ENCODE assay signal across 12 cellular contexts in genomic region chr11:31827458-31828206, GRCh38. TPM values are rescaled to one million over a fixed set of nuclear protein-coding genes. Genes with fewer than 3 reads are reported as not detected.
A peak's percentile ranks its signal among the peaks of the same experiment; 100 is the strongest.
DNase-seq lines count a peak whose midpoint lies in the region; ATAC-seq and TF ChIP-seq lines count a peak whose summit lies in the region.
"Had no signal": no experiment of that assay in that cellular context is flagged by ENCODE, and none has a peak within 500 bp of the region (broad histone marks: within the 10 kb centered on the region; RNA-seq: fewer than 3 reads in every experiment).

No MANE protein-coding gene starts in this region.

- DNase-seq in left ventricle myocardium inferior: no peak
- no peak for DNase-seq in left ventricle myocardium superior
- no peak for DNase-seq in T-helper 17 cell
- no peak for DNase-seq in glutamatergic neuron
- no peak for DNase-seq in thoracic aorta (ENCODE audit: low spot score)
- no peak for DNase-seq in activated CD4-positive, CD25-positive, alpha-beta regulatory T cell treated with anti-CD3 and anti-CD28 coated beads, Interleukin-2, amount 50 U/mL, for 72 hours
- no peak for DNase-seq in NCI-H524 treated with DMSO at 0.1 percent for 48 hours (lab: John Stamatoyannopoulos, UW)
- DNase-seq: Calu3, KBM-7, NCI-H2081 treated with DMSO at 0.1 percent for 48 hours had no signal

- H3K27ac Mint-ChIP-seq in T-helper 17 cell (no peak overlapping the region), glutamatergic neuron (ENCODE audit: unreplicated experiment) (no peak overlapping the region)

- H3K4me3 ChIP-seq in left ventricle myocardium inferior: peak overlapping the region; percentile 38
- peak overlapping the region; percentile 17 for H3K4me3 ChIP-seq in thoracic aorta

- peaks cover 4% of the 10 kb centered on the region for H3K9me3 Mint-ChIP-seq in glutamatergic neuron (ENCODE audit: unreplicated experiment)

- H3K4me1 ChIP-seq in left ventricle myocardium inferior: peaks cover 22% of the 10 kb centered on the region
- peaks cover 0 to 18% of the 10 kb centered on the region in 2 donors for H3K4me1 ChIP-seq in thoracic aorta (ENCODE audit: control insufficient read depth in 1 of 2, low read depth in 2 of 2)

- H3K27me3 Mint-ChIP-seq in T-helper 17 cell: peaks cover 68% of the 10 kb centered on the region
- H3K27me3 Mint-ChIP-seq in glutamatergic neuron (ENCODE audit: unreplicated experiment): peaks cover 27% of the 10 kb centered on the region

- no peak for TF ChIP-seq CTCF in left ventricle myocardium inferior (IDR thresholded peaks at IDR 0.05; ENCODE audit: borderline replicate concordance)
- TF ChIP-seq CTCF in glutamatergic neuron (IDR thresholded peaks at IDR 0.05; ENCODE audit: partially characterized antibody, unreplicated experiment): no peak
- TF ChIP-seq CTCF in thoracic aorta (IDR thresholded peaks at IDR 0.05): no peak

- H3K27me3 ChIP-seq in left ventricle myocardium inferior (ENCODE audit: low read depth): peaks cover 100% of the 10 kb centered on the region
- peaks cover 31% of the 10 kb centered on the region for H3K27me3 ChIP-seq in thoracic aorta (replicated peaks; ENCODE audit: insufficient read depth)

- H3K36me3 ChIP-seq in left ventricle myocardium inferior: no peaks in the 10 kb centered on the region
- no peaks in the 10 kb centered on the region for H3K36me3 ChIP-seq in thoracic aorta

- intact Hi-C loops in left ventricle myocardium inferior (cut with micrococcal nuclease): no loop called here
- intact Hi-C loops in left ventricle myocardium superior (cut with micrococcal nuclease): no loop called here

- H3K4me1 Mint-ChIP-seq in T-helper 17 cell (peaks cover 13% of the 10 kb centered on the region), glutamatergic neuron (ENCODE audit: low read depth, unreplicated experiment) (peaks cover 14% of the 10 kb centered on the region)

- H3K9me3 ChIP-seq in left ventricle myocardium inferior (replicated peaks) (no peaks in the 10 kb centered on the region), T-helper 17 cell (ENCODE audit: control insufficient read depth, low read length, poor library complexity, severe bottlenecking) (no peaks in the 10 kb centered on the region), thoracic aorta (no peaks in the 10 kb centered on the region)

- no peak overlapping the region for H3K27ac ChIP-seq in left ventricle myocardium inferior (replicated peaks)
- no peak overlapping the region for H3K27ac ChIP-seq in thoracic aorta

- H3K4me3 Mint-ChIP-seq in T-helper 17 cell (peak overlapping the region; percentile 42), glutamatergic neuron (ENCODE audit: unreplicated experiment) (peak overlapping the region; percentile 84)

- H3K36me3 Mint-ChIP-seq in T-helper 17 cell (ENCODE audit: low read depth) (peaks cover 3% of the 10 kb centered on the region), glutamatergic neuron (ENCODE audit: unreplicated experiment) (peaks cover 4% of the 10 kb centered on the region)

- no peak for ATAC-seq in left ventricle myocardium superior
- no peak for ATAC-seq in T-helper 17 cell
- ATAC-seq in thoracic aorta (ENCODE audit: insufficient number of reproducible peaks, low FRiP score, low read depth): no peak
- ATAC-seq in HG03439 (IDR thresholded peaks at IDR 0.05; ENCODE audit: unreplicated experiment): no peak
- ATAC-seq: Panc1 had no signal

RNA-seq across cellular contexts. Expression of gene PAX6, which starts 16.5 kb away (rescaled TPM):
- total RNA-seq in left ventricle myocardium inferior (not detected), left ventricle myocardium superior (not detected), T-helper 17 cell (not detected), glutamatergic neuron (ENCODE audit: unreplicated experiment) (30.7 TPM), thoracic aorta (under 1 TPM in 1 of 2 donors, not detected in 1; 0.68 TPM)

Comparison
In these comparisons a context has a peak if more than half of its experiments do, and no peak if none do; other contexts are left out.
1. RNA of gene PAX6, which starts 16.5 kb away (total RNA-seq): 30.7 TPM in glutamatergic neuron (single experiment); 0.68 TPM in thoracic aorta, not detected in left ventricle myocardium superior (single experiment), not detected in left ventricle myocardium inferior (single experiment) and not detected in T-helper 17 cell; every median in the first group is over 10 times any median in the second.